ENCODE assay signal across 8 cellular contexts in the genomic region with DNA sequence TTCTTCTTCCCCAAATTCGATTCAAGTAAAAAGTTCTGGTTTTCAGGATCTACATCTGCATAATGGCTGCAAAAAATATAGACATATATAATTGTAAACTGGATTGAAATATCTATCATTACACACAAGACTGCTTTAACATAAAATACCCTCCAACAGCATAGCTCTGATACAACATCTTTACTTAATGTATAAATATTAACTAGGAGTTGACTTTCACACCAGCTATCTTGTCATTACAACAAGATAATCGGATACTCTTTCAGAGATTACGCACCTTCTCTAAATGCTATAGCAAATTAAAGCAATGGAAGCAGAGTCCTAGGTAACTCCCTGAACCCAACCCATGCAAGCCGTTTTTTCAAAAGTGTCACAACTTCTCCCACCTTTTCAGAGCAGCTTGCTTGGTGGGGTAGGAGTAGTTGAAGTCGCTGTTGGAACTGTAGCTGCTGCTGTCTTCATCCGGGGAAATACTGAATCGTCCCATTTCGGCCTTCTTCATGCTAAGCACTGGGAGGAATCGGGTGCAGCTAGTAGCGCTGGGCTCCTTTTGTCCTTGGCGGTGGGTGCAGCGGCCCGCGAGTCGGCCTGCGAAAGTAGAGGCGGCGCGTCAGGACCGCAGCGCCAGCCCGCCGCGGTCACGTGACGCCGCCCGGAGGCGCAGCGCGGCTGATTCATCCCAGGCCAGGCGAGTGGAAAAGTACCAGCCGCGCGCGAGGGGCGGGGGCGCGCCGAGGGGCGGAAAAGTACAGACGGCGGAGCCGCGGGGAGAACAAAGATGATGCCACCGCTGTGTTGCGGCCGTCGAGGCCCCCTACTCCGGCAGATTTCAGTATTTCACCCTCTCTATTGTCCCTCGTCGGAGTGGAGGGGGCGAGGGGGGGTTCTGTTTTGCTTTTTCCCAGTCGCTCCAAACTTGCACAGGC. TPM values are rescaled to one million over a fixed set of nuclear protein-coding genes. Genes with fewer than 3 reads are reported as not detected.
DNase-seq lines count a peak whose midpoint lies in the region; ATAC-seq, FAIRE-seq and TF ChIP-seq lines count a peak whose summit lies in the region.

No MANE protein-coding gene starts in this region.

- H3K36me3 ChIP-seq in keratinocyte (ENCODE audit: control insufficient read depth in 2 of 2, extremely low read depth in 1 of 2, insufficient read depth in 2 of 2, low read length in 2 of 2), result peaks cover 20 to 50% of the 10 kb centered on the region in 2 experiments

- H4K20me1 ChIP-seq in keratinocyte (ENCODE audit: control insufficient read depth, extremely low read depth, insufficient read depth, low read length), result peaks cover 36% of the 10 kb centered on the region

- H3K27ac ChIP-seq in AG04450 (ENCODE audit: low read depth, low read length) (peak overlapping the region; percentile 98), caudate nucleus (ENCODE audit: low read depth, low read length) (peak overlapping the region; percentile 99), keratinocyte (ENCODE audit: control insufficient read depth, insufficient read depth, low read length) (peak overlapping the region; percentile 95)

- H2AFZ ChIP-seq in keratinocyte (ENCODE audit: control insufficient read depth, low read length), result no peak overlapping the region

- H3K9me3 ChIP-seq in AG04450 (ENCODE audit: control insufficient read depth, insufficient read depth, low read length) (peaks cover 5% of the 10 kb centered on the region; the same call in 1 of the 2 replicates), keratinocyte (ENCODE audit: control insufficient read depth, low read depth, low read length) (no peaks in the 10 kb centered on the region)

- H3K4me3 ChIP-seq in AG04450 (ENCODE audit: low read depth, low read length) (peak overlapping the region; percentile 95), keratinocyte (ENCODE audit: control insufficient read depth in 2 of 3, extremely low read depth in 1 of 3, insufficient read depth in 2 of 3, low read depth in 1 of 3, low read length in 3 of 3) (peak overlapping the region; percentile 70 to 100 (median 100))

- peak overlapping the region; percentile 90 for H3K4me2 ChIP-seq in keratinocyte (ENCODE audit: control insufficient read depth, extremely low read depth, insufficient read depth, low read depth, low read length)

- H3K79me2 ChIP-seq in keratinocyte (ENCODE audit: control insufficient read depth, insufficient read depth, low read length), result peaks cover 56% of the 10 kb centered on the region

- no peak for FAIRE-seq in keratinocyte (lab: Jason Lieb, UNC)

- peak overlapping the region; percentile 93 for H3K9ac ChIP-seq in keratinocyte (ENCODE audit: control insufficient read depth, extremely low read depth, insufficient read depth, low read length)

- POLR2A ChIA-PET in AG04450 (lab: Yijun Ruan, JAX), result interaction anchor here (0.6 to 2.8 kb wide), 14 partner anchors 9 to 560 kb away, joined by 3 to 31 read pairs (median 4); no protein-coding TSS in a partner anchor

- dilution Hi-C loops in keratinocyte (cut with MboI; ENCODE audit: extremely low pct_ligation_motif_present, low sequenced_read_pairs), result no loop called here

- H3K27me3 ChIP-seq in AG04450 (ENCODE audit: control insufficient read depth, insufficient read depth, low read length), result no peaks in the 10 kb centered on the region
- H3K27me3 ChIP-seq in keratinocyte (ENCODE audit: control insufficient read depth, extremely low read depth, insufficient read depth, low read length), result no peaks in the 10 kb centered on the region

- CTCF ChIA-PET in AG04450 (lab: Charles Lee), result interaction anchor here (1.0 to 1.1 kb wide), 2 partner anchors 246 to 290 kb away, joined by 3 to 4 read pairs; no protein-coding TSS in a partner anchor

- TF ChIP-seq CTCF in AG04450 (IDR thresholded peaks at IDR 0.05; ENCODE audit: low read depth, low read length) (no peak), keratinocyte (optimal IDR thresholded peaks at IDR 0.05 in 1 of 3, IDR thresholded peaks at IDR 0.05 in 1 of 3, conservative IDR thresholded peaks at IDR 0.05 in 1 of 3; ENCODE audit: extremely low read depth in 1 of 3, insufficient read depth in 2 of 3, low read length in 3 of 3) (peak in 1 of 3 experiments; percentile 27)

- no peaks in the 10 kb centered on the region for H3K9me1 ChIP-seq in keratinocyte (ENCODE audit: control insufficient read depth, extremely low read depth, insufficient read depth, low read length)

- peak; percentile 47 for ATAC-seq in GM18870 (IDR thresholded peaks at IDR 0.05; ENCODE audit: unreplicated experiment)
- ATAC-seq in HG03097 (IDR thresholded peaks at IDR 0.05; ENCODE audit: low FRiP score, unreplicated experiment), result peak; percentile 41

- DNase-seq in AG04450 (ENCODE audit: low read depth, low spot score) (no peak), NCI-H2196 treated with DMSO at 0.1 percent for 48 hours (lab: John Stamatoyannopoulos, UW; ENCODE audit: unreplicated experiment) (peak; percentile 60), caudate nucleus (lab: John Stamatoyannopoulos, UW) (peak in 60 of 61 donors; percentile 39 to 94 (median 86)), keratinocyte (ENCODE audit: low read depth, low spot score) (no peak)
- peak; percentile 81 to 89 (median 83) for DNase-seq in activated CD4-positive, CD25-positive, alpha-beta regulatory T cell (lab: John Stamatoyannopoulos, UW)
- peak; percentile 87 to 94 for DNase-seq in stimulated activated CD4-positive, alpha-beta T cell treated with anti-CD3 and anti-CD28 coated beads, Interleukin-15, amount 100 ng/mL, for 1 hour (ENCODE audit: low read depth in 1 of 2, low spot score in 1 of 2)

- H3K4me1 ChIP-seq in keratinocyte (ENCODE audit: control insufficient read depth, extremely low read depth, insufficient read depth, low read length), result peaks cover 45% of the 10 kb centered on the region

RNA-seq across cellular contexts. Expression of a gene that starts 1.5 kb away (rescaled TPM):
- polyA plus RNA-seq in AG04450 (2011; rRNA removed) (520 and 749 TPM in 2 replicates), keratinocyte (213 to 577 TPM (median 375 TPM) in 3 replicates)
- 432 and 681 TPM in 2 replicates for polyA minus RNA-seq in AG04450 (2011; rRNA and poly(A)+ RNA removed)
- polyA plus RNA-seq in keratinocyte (2011; ENCODE audit: low read depth), result 528 TPM
- 64.1 and 143 TPM in 2 replicates for polyA plus RNA-seq in keratinocyte (2011; cell fraction: cytosol; rRNA removed)
- 720 and 1,040 TPM in 2 replicates for polyA plus RNA-seq in keratinocyte (2011; cell fraction: nucleus; rRNA removed)
- polyA plus RNA-seq in keratinocyte (2012; ENCODE audit: low replicate concordance), result 229 and 376 TPM in 2 replicates
- polyA minus RNA-seq in keratinocyte, result 238 to 790 TPM (median 512 TPM) in 3 replicates
- 139 TPM for polyA minus RNA-seq in keratinocyte (2011; cell fraction: cytosol; rRNA and poly(A)+ RNA removed)
- 1,093 and 1,815 TPM in 2 replicates for polyA minus RNA-seq in keratinocyte (2011; cell fraction: nucleus; rRNA and poly(A)+ RNA removed)

Comparison
In these comparisons a context has a peak if more than half of its experiments do, and no peak if none do; other contexts are left out.
1. DNase-seq: peak in NCI-H2196 treated with DMSO at 0.1 percent for 48 hours (single experiment), activated CD4-positive, CD25-positive, alpha-beta regulatory T cell (4 of 4), caudate nucleus (60 of 61) and stimulated activated CD4-positive, alpha-beta T cell treated with anti-CD3 and anti-CD28 coated beads, Interleukin-15, amount 100 ng/mL, for 1 hour (2 of 2); none in AG04450 (single experiment) and keratinocyte (single experiment).
2. Peak in every context shown above with its lines, with median percentiles within 50 percentile points of each other: H3K27ac ChIP-seq.